13 cellular contexts compared by ENCODE assay signal in the genomic region with DNA sequence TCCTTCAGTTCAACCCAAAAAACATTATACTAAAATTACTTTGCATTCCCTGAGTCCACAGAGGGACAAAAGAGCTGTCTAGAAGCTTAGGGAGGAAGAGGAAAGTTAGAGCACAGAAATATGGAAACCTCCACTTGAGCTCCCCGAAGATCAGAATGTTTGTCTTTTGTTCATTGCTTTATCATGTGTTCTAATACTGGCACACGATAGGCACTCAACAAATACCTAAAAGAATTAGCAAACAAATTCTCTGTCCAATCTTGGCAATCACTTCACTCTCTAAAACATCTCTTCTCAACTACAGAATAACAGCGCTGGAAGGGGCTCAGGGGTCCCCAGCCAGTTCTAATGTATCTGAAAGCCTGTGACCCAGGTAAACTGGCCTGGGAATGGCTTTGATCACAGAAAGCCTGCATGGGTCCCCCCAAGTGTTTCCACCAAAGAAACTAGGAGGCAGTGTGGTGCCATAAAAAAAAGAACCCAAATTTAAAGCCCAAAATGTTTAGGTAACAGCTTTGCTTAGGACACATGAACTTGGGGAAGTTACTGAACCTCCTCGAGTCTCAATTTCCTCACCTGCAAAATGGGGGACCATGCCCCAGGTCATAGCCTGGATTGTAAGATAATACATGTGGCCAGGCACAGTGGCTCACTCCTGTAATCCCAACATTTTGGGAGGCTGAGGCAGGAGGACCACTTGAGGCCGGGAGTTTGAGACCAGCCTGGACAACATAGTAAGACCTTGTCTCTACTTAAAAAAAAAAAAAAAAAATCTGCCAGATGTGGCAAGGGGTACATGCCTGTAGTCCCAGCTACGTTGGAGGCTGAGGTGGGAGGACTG. TPM values are rescaled to one million over a fixed set of nuclear protein-coding genes. Genes with fewer than 3 reads are reported as not detected.
A peak's percentile ranks its signal among the peaks of the same experiment; 100 is the strongest.
DNase-seq lines count a peak whose midpoint lies in the region; ATAC-seq, FAIRE-seq and TF ChIP-seq lines count a peak whose summit lies in the region.
"Had no signal": no experiment of that assay in that cellular context is flagged by ENCODE, and none has a peak within 500 bp of the region (broad histone marks: within the 10 kb centered on the region; RNA-seq: fewer than 3 reads in every experiment).

No MANE protein-coding gene starts in this region.

- no peaks in the 10 kb centered on the region for H3K9me3 ChIP-seq in PC-3 (ENCODE audit: low read length)
- H3K9me3 ChIP-seq in ovary, result no peaks in the 10 kb centered on the region
- H3K9me3 ChIP-seq: breast epithelium, gastroesophageal sphincter, mucosa of descending colon had no signal

- H3K4me1 ChIP-seq in PC-3 (ENCODE audit: insufficient read depth, low read length), result no peaks in the 10 kb centered on the region
- peaks cover 51% of the 10 kb centered on the region for H3K4me1 ChIP-seq in ovary (ENCODE audit: insufficient read depth)
- H3K4me1 ChIP-seq: breast epithelium had no signal

- no peaks in the 10 kb centered on the region for H3K27me3 Mint-ChIP-seq in natural killer cell (ENCODE audit: low read depth in 2 of 2)
- H3K27me3 Mint-ChIP-seq in natural killer cell treated with Interleukin-12 subunit alpha and Interleukin-12 subunit beta and Interleukin-15 and Interleukin-18, amount 100 ng/mL, for 72 hours, result no peaks in the 10 kb centered on the region

- H3K4me3 Mint-ChIP-seq in natural killer cell, result peak overlapping the region; percentile 42
- H3K4me3 Mint-ChIP-seq in natural killer cell treated with Interleukin-12 subunit alpha and Interleukin-12 subunit beta and Interleukin-15 and Interleukin-18, amount 100 ng/mL, for 72 hours, result no peak overlapping the region

- H3K27ac Mint-ChIP-seq in natural killer cell, result peak overlapping the region; percentile 66 to 71
- H3K27ac Mint-ChIP-seq in natural killer cell treated with Interleukin-12 subunit alpha and Interleukin-12 subunit beta and Interleukin-15 and Interleukin-18, amount 100 ng/mL, for 72 hours, result peak overlapping the region in 1 of 2 donors; percentile 57

- H3K27ac ChIP-seq in PC-3 (ENCODE audit: low read length) (no peak overlapping the region), ovary (peak overlapping the region in 1 of 2 donors; percentile 9)
- H3K27ac ChIP-seq: breast epithelium had no signal

- peaks cover 99 to 100% of the 10 kb centered on the region in 2 donors for H3K4me1 Mint-ChIP-seq in natural killer cell
- H3K4me1 Mint-ChIP-seq in natural killer cell treated with Interleukin-12 subunit alpha and Interleukin-12 subunit beta and Interleukin-15 and Interleukin-18, amount 100 ng/mL, for 72 hours (ENCODE audit: low read depth in 2 of 2), result peaks cover 70 to 83% of the 10 kb centered on the region in 2 donors

- TF ChIP-seq POLR2A in erythroblast (IDR thresholded peaks at IDR 0.05; ENCODE audit: low read length), result no peak
- TF ChIP-seq POLR2A in ovary (IDR thresholded peaks at IDR 0.05), result no peak

- H3K9me3 Mint-ChIP-seq in natural killer cell, result no peaks in the 10 kb centered on the region
- no peaks in the 10 kb centered on the region for H3K9me3 Mint-ChIP-seq in natural killer cell treated with Interleukin-12 subunit alpha and Interleukin-12 subunit beta and Interleukin-15 and Interleukin-18, amount 100 ng/mL, for 72 hours

- H3K9ac ChIP-seq in PC-3 (ENCODE audit: low read length), result no peak overlapping the region

- no peak for ATAC-seq in natural killer cell
- no peak for ATAC-seq in natural killer cell treated with Interleukin-12 subunit alpha and Interleukin-12 subunit beta and Interleukin-15 and Interleukin-18, amount 100 ng/mL, for 72 hours
- ATAC-seq in PC-3, result no peak
- ATAC-seq: mucosa of descending colon had no signal

- H3K9me2 ChIP-seq in PC-3 (replicated peaks; ENCODE audit: low read length), result no peaks in the 10 kb centered on the region

- TF ChIP-seq EP300 in ovary (IDR thresholded peaks at IDR 0.05), result no peak

- H2AFZ ChIP-seq in PC-3 (ENCODE audit: low read length), result no peak overlapping the region

- TF ChIP-seq CTCF in natural killer cell (IDR thresholded peaks at IDR 0.05), result no peak
- TF ChIP-seq CTCF in PC-3 (conservative IDR thresholded peaks at IDR 0.05; ENCODE audit: low read depth, low read length), result peak; percentile 17; the same call in 1 of the 2 replicates
- no peak for TF ChIP-seq CTCF in ovary (IDR thresholded peaks at IDR 0.05)

- no peaks in the 10 kb centered on the region for H4K20me1 ChIP-seq in PC-3 (ENCODE audit: low read length)

- WGBS in ovary, 3 donors, result 48 to 65% (median 60%) methylated on average over 6 of the region's 6 CpGs

- FAIRE-seq in HTR-8/SVneo (lab: Jason Lieb, UNC), result no peak
- FAIRE-seq: islet of Langerhans had no signal

- H3K79me2 ChIP-seq in PC-3 (ENCODE audit: low read length), result no peaks in the 10 kb centered on the region

- H3K27me3 ChIP-seq in PC-3 (ENCODE audit: low read length) (no peaks in the 10 kb centered on the region), ovary (no peaks in the 10 kb centered on the region)
- H3K27me3 ChIP-seq: breast epithelium, gastroesophageal sphincter had no signal

- POLR2A ChIA-PET in PC-3 (lab: Charles Lee; ENCODE audit: unreplicated experiment), result no interaction called here

- intact Hi-C loops in natural killer cell (cut with micrococcal nuclease) (loop anchor here (1.0 kb wide), 1 partner anchor 129 kb away; no protein-coding TSS in a partner anchor), PC-3 (cut with micrococcal nuclease) (loop anchor here (1.0 kb wide), 1 partner anchor 128 kb away; no protein-coding TSS in a partner anchor), ovary (cut with DNase I) (no loop called here)

- H3K36me3 Mint-ChIP-seq in natural killer cell, result no peaks in the 10 kb centered on the region
- H3K36me3 Mint-ChIP-seq in natural killer cell treated with Interleukin-12 subunit alpha and Interleukin-12 subunit beta and Interleukin-15 and Interleukin-18, amount 100 ng/mL, for 72 hours, result no peaks in the 10 kb centered on the region

- CTCF ChIA-PET in PC-3 (lab: Charles Lee), result no interaction called here

- BruUV-seq in PC-3 (replicated peaks; lab: Mats Ljungman, UMichigan), result no TSS peak

- no peak overlapping the region for H3K4me2 ChIP-seq in PC-3 (ENCODE audit: low read length)

- H3K36me3 ChIP-seq in PC-3 (ENCODE audit: low read depth, low read length), result no peaks in the 10 kb centered on the region
- no peaks in the 10 kb centered on the region for H3K36me3 ChIP-seq in ovary
- H3K36me3 ChIP-seq: breast epithelium had no signal

- no peak for DNase-seq in natural killer cell
- no peak for DNase-seq in natural killer cell treated with Interleukin-12 subunit alpha and Interleukin-12 subunit beta and Interleukin-15 and Interleukin-18, amount 100 ng/mL, for 72 hours (ENCODE audit: low spot score)
- DNase-seq in PC-3, result peak; percentile 9
- DNase-seq in erythroblast (lab: John Stamatoyannopoulos, UW), result peak; percentile 27 to 37
- no peak for DNase-seq in HTR-8/SVneo (ENCODE audit: insufficient read length, low spot score)
- no peak for DNase-seq in NCI-H345 (lab: John Stamatoyannopoulos, UW)
- no peak for DNase-seq in ovary
- DNase-seq in NCI-H1092 treated with DMSO at 0.1 percent for 48 hours (lab: John Stamatoyannopoulos, UW), result no peak
- DNase-seq: mucosa of descending colon, NCI-H1092 had no signal

- no peaks in the 10 kb centered on the region for H3F3A ChIP-seq in PC-3 (ENCODE audit: low read length, unreplicated experiment)

- H3K4me3 ChIP-seq in PC-3 (ENCODE audit: low read length) (no peak overlapping the region), ovary (no peak overlapping the region)
- H3K4me3 ChIP-seq: breast epithelium, gastroesophageal sphincter, mucosa of descending colon had no signal

RNA-seq across cellular contexts. Expression of a gene that starts 45.8 kb away (rescaled TPM):
- total RNA-seq in natural killer cell (100 to 1,000 TPM; 162 to 224 (median 164) TPM), PC-3 (2014; rRNA removed) (13.0 and 15.0 TPM in 2 replicates), ovary (100 to 1,000 TPM in 5 of 7 donors, 10 to 100 TPM in 2; 41.2 to 247 (median 143) TPM)
- 10 to 100 TPM; 59.0 to 92.1 TPM for total RNA-seq in natural killer cell treated with Interleukin-12 subunit alpha and Interleukin-12 subunit beta and Interleukin-15 and Interleukin-18, amount 100 ng/mL, for 72 hours
- 100 to 1,000 TPM; 156 to 200 TPM for polyA plus RNA-seq in ovary

Comparison
In these comparisons a context has a peak if more than half of its experiments do, and no peak if none do; other contexts are left out.
1. DNase-seq: peak in PC-3 (single experiment) and erythroblast (2 of 2); none in natural killer cell (single experiment), natural killer cell treated with Interleukin-12 subunit alpha and Interleukin-12 subunit beta and Interleukin-15 and Interleukin-18, amount 100 ng/mL, for 72 hours (single experiment), HTR-8/SVneo (single experiment), NCI-H345 (single experiment), ovary (0 of 5) and NCI-H1092 treated with DMSO at 0.1 percent for 48 hours (single experiment).
2. intact Hi-C loops: an anchor here in natural killer cell (1.0 kb wide) and PC-3 (1.0 kb wide); none called in ovary.